8 cellular contexts compared by ENCODE assay signal in genomic region chr2:8475349-8476045, GRCh38.
DNase-seq lines count a peak whose midpoint lies in the region; ATAC-seq and TF ChIP-seq lines count a peak whose summit lies in the region.

No MANE protein-coding gene starts in this region.

- peak overlapping the region in 1 of 4 donors; percentile 22 for H3K27ac ChIP-seq in esophagus squamous epithelium

- H3K9me3 Mint-ChIP-seq in natural killer cell (no peaks in the 10 kb centered on the region), mesothelial cell of epicardium (no peaks in the 10 kb centered on the region)

- no peaks in the 10 kb centered on the region for H3K36me3 Mint-ChIP-seq in natural killer cell
- no peaks in the 10 kb centered on the region for H3K36me3 Mint-ChIP-seq in mesothelial cell of epicardium

- peaks cover 3 to 46% (median 12%) of the 10 kb centered on the region in 3 donors for H3K4me1 ChIP-seq in esophagus squamous epithelium

- no peak for TF ChIP-seq POLR2A in esophagus squamous epithelium (IDR thresholded peaks at IDR 0.05)

- no peaks in the 10 kb centered on the region for H3K9me3 ChIP-seq in esophagus squamous epithelium

- 70 to 71% methylated on average over 13 of the region's 13 CpGs for WGBS in esophagus squamous epithelium, 2 donors

- ATAC-seq in GM18502 (IDR thresholded peaks at IDR 0.05; ENCODE audit: poor library complexity, unreplicated experiment) (peak; percentile 36), HG02970 (IDR thresholded peaks at IDR 0.05; ENCODE audit: low FRiP score, unreplicated experiment) (peak; percentile 45), natural killer cell (peak in 1 of 3 donors; percentile 7), GM19035 (IDR thresholded peaks at IDR 0.05; ENCODE audit: unreplicated experiment) (no peak), GM19467 (IDR thresholded peaks at IDR 0.05; ENCODE audit: unreplicated experiment) (no peak)

- H3K27ac Mint-ChIP-seq in natural killer cell (peak overlapping the region; percentile 86 to 100), mesothelial cell of epicardium (no peak overlapping the region)

- H3K27me3 Mint-ChIP-seq in natural killer cell (ENCODE audit: low read depth in 2 of 2) (no peaks in the 10 kb centered on the region), mesothelial cell of epicardium (ENCODE audit: low read depth) (no peaks in the 10 kb centered on the region)

- no peak overlapping the region for H3K4me3 ChIP-seq in esophagus squamous epithelium

- intact Hi-C loops in natural killer cell (cut with micrococcal nuclease) (loop anchor here (5.0 kb wide), 2 partner anchors 42 to 128 kb away; no protein-coding TSS in a partner anchor), esophagus squamous epithelium (cut with DNase I) (no loop called here)

- peak overlapping the region; percentile 52 for H3K4me3 Mint-ChIP-seq in natural killer cell
- no peak overlapping the region for H3K4me3 Mint-ChIP-seq in mesothelial cell of epicardium

- DNase-seq in SW480 (ENCODE audit: low spot score) (peak; percentile 69), natural killer cell (no peak), esophagus squamous epithelium (lab: John Stamatoyannopoulos, UW) (no peak), mesothelial cell of epicardium (ENCODE audit: low spot score in 2 of 2, unreplicated experiment in 2 of 2) (no peak)

- H3K27me3 ChIP-seq in esophagus squamous epithelium: no peaks in the 10 kb centered on the region

- no peaks in the 10 kb centered on the region for H3K36me3 ChIP-seq in esophagus squamous epithelium

- no peak for TF ChIP-seq CTCF in natural killer cell (IDR thresholded peaks at IDR 0.05)
- no peak for TF ChIP-seq CTCF in esophagus squamous epithelium (IDR thresholded peaks at IDR 0.05)
- no peak for TF ChIP-seq CTCF in mesothelial cell of epicardium (IDR thresholded peaks at IDR 0.05; ENCODE audit: unreplicated experiment)

- H3K4me1 Mint-ChIP-seq in natural killer cell: peaks cover 97 to 100% of the 10 kb centered on the region in 2 donors
- peaks cover 21% of the 10 kb centered on the region for H3K4me1 Mint-ChIP-seq in mesothelial cell of epicardium

Comparison
In these comparisons a context has a peak if more than half of its experiments do, and no peak if none do; other contexts are left out.
1. ATAC-seq: peak in GM18502 (single experiment) and HG02970 (single experiment); none in GM19035 (single experiment) and GM19467 (single experiment).